8 cellular contexts compared by ENCODE assay signal in genomic region chr15:101723161-101723873, GRCh38. TPM values are rescaled to one million over a fixed set of nuclear protein-coding genes. Genes with fewer than 3 reads are reported as not detected.
A peak's percentile ranks its signal among the peaks of the same experiment; 100 is the strongest.
DNase-seq lines count a peak whose midpoint lies in the region; ATAC-seq lines count a peak whose summit lies in the region.

No MANE protein-coding gene starts in this region.

- 2% methylated on average over 6 of the region's 8 CpGs for WGBS in mesenchymal stem cell

- H2BK120ac ChIP-seq in mesenchymal stem cell (ENCODE audit: low read depth, low read length), result no peak overlapping the region

- H3K27ac ChIP-seq in CD8-positive, alpha-beta memory T cell (ENCODE audit: low read depth, low read length), result peak overlapping the region; percentile 71
- peak overlapping the region; percentile 89 for H3K27ac ChIP-seq in caudate nucleus (ENCODE audit: low read depth, low read length)
- H3K27ac ChIP-seq in mesenchymal stem cell (ENCODE audit: low read length, poor library complexity, severe bottlenecking), result no peak overlapping the region

- no peaks in the 10 kb centered on the region for H3K9me3 ChIP-seq in CD8-positive, alpha-beta memory T cell (ENCODE audit: low read length)
- H3K9me3 ChIP-seq in mesenchymal stem cell (ENCODE audit: control insufficient read depth, low read length), result no peaks in the 10 kb centered on the region

- no peaks in the 10 kb centered on the region for H3K27me3 ChIP-seq in CD8-positive, alpha-beta memory T cell (ENCODE audit: insufficient read depth, low read length, poor library complexity, severe bottlenecking)
- H3K27me3 ChIP-seq in mesenchymal stem cell (ENCODE audit: control insufficient read depth in 1 of 2, insufficient read depth in 1 of 2, low read length in 2 of 2), result no peaks in the 10 kb centered on the region

- peak overlapping the region; percentile 69 for H3K4me3 ChIP-seq in CD8-positive, alpha-beta memory T cell (ENCODE audit: low read length)
- peak overlapping the region; percentile 88 to 94 for H3K4me3 ChIP-seq in mesenchymal stem cell (ENCODE audit: insufficient read depth in 1 of 2, low read depth in 1 of 2, low read length in 2 of 2)

- no peak overlapping the region for H2BK5ac ChIP-seq in mesenchymal stem cell (ENCODE audit: low read depth, low read length, poor library complexity, severe bottlenecking)

- CTCF ChIA-PET in CD8-positive, alpha-beta memory T cell (lab: Charles Lee), result interaction anchor here (1.0 to 2.2 kb wide), 5 partner anchors 9 to 428 kb away, joined by 3 to 7 read pairs (median 4); partner anchors contain the start of gene SNRPA1

- POLR2A ChIA-PET in CD8-positive, alpha-beta memory T cell (lab: Charles Lee), result interaction anchor here (0.6 to 2.0 kb wide), 3 partner anchors 20 to 428 kb away, joined by 3 to 7 read pairs (median 7); partner anchors contain the start of genes SNRPA1 and TM2D3

- peaks cover 32 to 52% (median 46%) of the 10 kb centered on the region in 3 donors for H3K4me1 Mint-ChIP-seq in CD8-positive, alpha-beta memory T cell

- H2AK5ac ChIP-seq in mesenchymal stem cell (ENCODE audit: low read length, severe bottlenecking), result no peak overlapping the region

- peaks cover 16% of the 10 kb centered on the region for H3K4me1 ChIP-seq in CD8-positive, alpha-beta memory T cell (ENCODE audit: insufficient read depth, low read length)
- H3K4me1 ChIP-seq in mesenchymal stem cell (ENCODE audit: control insufficient read depth, insufficient read depth, low read depth, low read length), result peaks cover 1% of the 10 kb centered on the region

- H3K27me3 Mint-ChIP-seq in CD8-positive, alpha-beta memory T cell, result no peaks in the 10 kb centered on the region

- peak overlapping the region; percentile 69 for H3K4me2 ChIP-seq in mesenchymal stem cell (ENCODE audit: low read length, poor library complexity, severe bottlenecking)

- H3K14ac ChIP-seq in mesenchymal stem cell (ENCODE audit: low read length in 2 of 2), result no peak overlapping the region

- H3K36me3 ChIP-seq in CD8-positive, alpha-beta memory T cell (ENCODE audit: insufficient read depth, low read length), result peaks cover 33% of the 10 kb centered on the region
- peaks cover 23 to 39% of the 10 kb centered on the region in 2 experiments for H3K36me3 ChIP-seq in mesenchymal stem cell (ENCODE audit: control insufficient read depth in 1 of 2, insufficient read depth in 2 of 2, low read depth in 1 of 2, low read length in 2 of 2)

- H3K9me3 Mint-ChIP-seq in CD8-positive, alpha-beta memory T cell, result no peaks in the 10 kb centered on the region

- H3K9ac ChIP-seq in mesenchymal stem cell (ENCODE audit: low read length), result peak overlapping the region; percentile 87

- H3K79me1 ChIP-seq in mesenchymal stem cell (replicated peaks; ENCODE audit: low read length, poor library complexity, severe bottlenecking), result peaks cover 16% of the 10 kb centered on the region

- H4K8ac ChIP-seq in mesenchymal stem cell (ENCODE audit: low read length), result no peak overlapping the region

- no peak overlapping the region for H3K23ac ChIP-seq in mesenchymal stem cell (ENCODE audit: low read length in 2 of 2)

- peaks cover 7 to 45% (median 20%) of the 10 kb centered on the region in 3 donors for H3K36me3 Mint-ChIP-seq in CD8-positive, alpha-beta memory T cell

- no peak overlapping the region for H2BK12ac ChIP-seq in mesenchymal stem cell (ENCODE audit: low read length in 2 of 2)

- peak overlapping the region; percentile 84 to 95 (median 89) for H3K4me3 Mint-ChIP-seq in CD8-positive, alpha-beta memory T cell

- H4K91ac ChIP-seq in mesenchymal stem cell (ENCODE audit: low read length), result no peak overlapping the region

- DNase-seq in CD8-positive, alpha-beta memory T cell, result peak; percentile 4 to 59 (median 34)
- DNase-seq in GM19240 (ENCODE audit: insufficient read length, low spot score) (peak; percentile 18), SW480 (ENCODE audit: low spot score) (peak; percentile 75), caudate nucleus (lab: John Stamatoyannopoulos, UW) (peak in 3 of 61 donors; percentile 1 to 6 (median 5)), mesenchymal stem cell (peak; percentile 73), superior temporal gyrus (ENCODE audit: extremely low spot score) (peak; percentile 47), ureter (ENCODE audit: low spot score) (no peak)

- peak; percentile 44 for ATAC-seq in HG03460 (IDR thresholded peaks at IDR 0.05; ENCODE audit: unreplicated experiment)

- H2AFZ ChIP-seq in mesenchymal stem cell (ENCODE audit: low read depth, low read length), result peak overlapping the region; percentile 79

- H2BK15ac ChIP-seq in mesenchymal stem cell (ENCODE audit: low read depth, poor library complexity, severe bottlenecking), result peak overlapping the region; percentile 63

- no peak overlapping the region for H3K18ac ChIP-seq in mesenchymal stem cell (ENCODE audit: low read depth in 1 of 2, low read length in 2 of 2)

- peak overlapping the region; percentile 82 to 98 (median 90) for H3K27ac Mint-ChIP-seq in CD8-positive, alpha-beta memory T cell

- H3K4ac ChIP-seq in mesenchymal stem cell (ENCODE audit: low read depth in 1 of 2, low read length in 2 of 2), result peak overlapping the region in 1 of 2 experiments; percentile 54

RNA-seq across cellular contexts. Expression of gene TARS3, which starts 1.0 kb away (rescaled TPM):
- total RNA-seq in CD8-positive, alpha-beta memory T cell, result 10 to 100 TPM in 1 of 2 experiments, 1 to 10 TPM in 1; 10.0 to 10.7 TPM
- 17.7 TPM for polyA plus RNA-seq in CD8-positive, alpha-beta memory T cell
- polyA plus RNA-seq in mesenchymal stem cell (2013, experiment 1 of 2), result 9.7 TPM
- 8.9 TPM for polyA plus RNA-seq in mesenchymal stem cell (2013, experiment 2 of 2)
- 18.4 TPM for total RNA-seq in ureter
